In genomic region chr14:105167303-105168092, GRCh38 we compare ENCODE assay signal across 1 cellular context.
A peak's percentile ranks its signal among the peaks of the same experiment; 100 is the strongest.
TF ChIP-seq lines count a peak whose summit lies in the region.

No MANE protein-coding gene starts in this region.

TF ChIP-seq in HEK293, 187 proteins besides CTCF, POLR2A, EP300 and RAD21 (continued from another document):
- TF ChIP-seq PATZ1 (tag by site-specific recombination; IDR thresholded peaks at IDR 0.05), result peak; percentile 53
- TF ChIP-seq ZIC2 (tag by site-specific recombination; IDR thresholded peaks at IDR 0.05), result peak; percentile 77
- peak; percentile 59; the same call in 1 of the 2 replicates for TF ChIP-seq ZNF561 (tag by site-specific recombination; IDR thresholded peaks at IDR 0.05; ENCODE audit: borderline replicate concordance)
- no peak for TF ChIP-seq ZNF664 (tag by site-specific recombination; IDR thresholded peaks at IDR 0.05)
- 0 out of 2 replicates have a peak, but pooled peaks have one; percentile 23 for TF ChIP-seq ZNF600 (tag by site-specific recombination; IDR thresholded peaks at IDR 0.05)
